In genomic region chr11:109996060-109996459, GRCh38 we compare ENCODE assay signal across 28 cellular contexts.
"Had no signal": no experiment of that assay in that cellular context is flagged by ENCODE, and none has a peak within 500 bp of the region (broad histone marks: within the 10 kb centered on the region; RNA-seq: fewer than 3 reads in every experiment).

No MANE protein-coding gene starts in this region.

- DNase-seq: activated CD4-positive, alpha-beta T cell treated with anti-CD3 and anti-CD28 coated beads for 48 hours; activated CD4-positive, alpha-beta T cell treated with anti-CD3 and anti-CD28 coated beads, Interleukin-2, amount 50 U/mL, for 4 hours; activated CD4-positive, CD25-positive, alpha-beta regulatory T cell treated with anti-CD3 and anti-CD28 coated beads, Interleukin-2, amount 50 U/mL, for 72 hours; activated CD8-positive, alpha-beta memory T cell treated with anti-CD3 and anti-CD28 coated beads, Interleukin-2, amount 50 U/mL, for 48 hours; activated CD8-positive, alpha-beta T cell treated with anti-CD3 and anti-CD28 coated beads, Interleukin-2, amount 10 ng/mL, durations not matched to agents 7 days and 5 days; activated effector memory CD4-positive, alpha-beta T cell treated with Interleukin-2 at 50 U/mL for 16 hours; activated naive CD4-positive, alpha-beta T cell treated with Interleukin-2 at 50 U/mL for 16 hours; activated naive CD8-positive, alpha-beta T cell treated with anti-CD3 and anti-CD28 coated beads, Interleukin-2, amount 50 U/mL, for 24 hours; activated T-cell treated with anti-CD3 and anti-CD28 coated beads, Interleukin-2, amount 50 U/mL, for 1 hour; amniotic stem cell; cortex of kidney; Kasumi-1; NCI-H1105 treated with DMSO at 0.1 percent for 48 hours; NCI-H1436 treated with DMSO at 0.1 percent for 48 hours; NCI-H187; NCI-H2081; NCI-H510A treated with DMSO at 0.1 percent for 48 hours; NCI-H69; RPMI8226; T-helper 1 cell had no signal

- H3K27ac ChIP-seq: ascending aorta, SK-N-MC had no signal

- H3K9me3 ChIP-seq: ascending aorta had no signal

- H3K36me3 ChIP-seq: ascending aorta had no signal

- ATAC-seq: activated CD8-positive, alpha-beta T cell treated with anti-CD3 and anti-CD28 coated beads, Interleukin-2, amount 10 ng/mL, durations not matched to agents 7 days and 5 days; activated naive CD4-positive, alpha-beta T cell treated with anti-CD3 and anti-CD28 coated beads, Interleukin-2, amount 50 U/mL, for 72 hours; activated naive CD8-positive, alpha-beta T cell treated with anti-CD3 and anti-CD28 coated beads, Interleukin-2, amount 50 U/mL, for 24 hours; Panc1; Right ventricle myocardium inferior; WTC11 had no signal

- H3K4me3 ChIP-seq: ascending aorta, SK-N-MC had no signal

- H3K27ac Mint-ChIP-seq: activated CD8-positive, alpha-beta T cell treated with anti-CD3 and anti-CD28 coated beads, Interleukin-2, amount 10 ng/mL, durations not matched to agents 7 days and 5 days; activated naive CD4-positive, alpha-beta T cell treated with anti-CD3 and anti-CD28 coated beads, Interleukin-2, amount 50 U/mL, for 72 hours; activated naive CD8-positive, alpha-beta T cell treated with anti-CD3 and anti-CD28 coated beads, Interleukin-2, amount 50 U/mL, for 24 hours; brain; WTC11 had no signal

- H3K36me3 Mint-ChIP-seq: activated naive CD4-positive, alpha-beta T cell treated with anti-CD3 and anti-CD28 coated beads, Interleukin-2, amount 50 U/mL, for 72 hours; brain; WTC11 had no signal

- H3K4me3 Mint-ChIP-seq: activated CD8-positive, alpha-beta T cell treated with anti-CD3 and anti-CD28 coated beads, Interleukin-2, amount 10 ng/mL, durations not matched to agents 7 days and 5 days; activated naive CD8-positive, alpha-beta T cell treated with anti-CD3 and anti-CD28 coated beads, Interleukin-2, amount 50 U/mL, for 24 hours; brain; central memory CD8-positive, alpha-beta T cell; WTC11 had no signal

- H3K4me1 Mint-ChIP-seq: activated naive CD8-positive, alpha-beta T cell treated with anti-CD3 and anti-CD28 coated beads, Interleukin-2, amount 50 U/mL, for 24 hours; central memory CD8-positive, alpha-beta T cell; WTC11 had no signal

- H3K27me3 ChIP-seq: ascending aorta had no signal

- H3K9me3 Mint-ChIP-seq: activated naive CD4-positive, alpha-beta T cell treated with anti-CD3 and anti-CD28 coated beads, Interleukin-2, amount 50 U/mL, for 72 hours; activated naive CD8-positive, alpha-beta T cell treated with anti-CD3 and anti-CD28 coated beads, Interleukin-2, amount 50 U/mL, for 24 hours; brain; central memory CD8-positive, alpha-beta T cell; WTC11 had no signal
